23 cellular contexts compared by ENCODE assay signal in genomic region chr1:180182721-180183311, GRCh38. TPM values are rescaled to one million over a fixed set of nuclear protein-coding genes. Genes with fewer than 3 reads are reported as not detected.
DNase-seq lines count a peak whose midpoint lies in the region; ATAC-seq and TF ChIP-seq lines count a peak whose summit lies in the region.
"Had no signal": no experiment of that assay in that cellular context is flagged by ENCODE, and none has a peak within 500 bp of the region (broad histone marks: within the 10 kb centered on the region; RNA-seq: fewer than 3 reads in every experiment).

No MANE protein-coding gene starts in this region.

- peaks cover 15% of the 10 kb centered on the region for H3K36me3 Mint-ChIP-seq in chondrocyte (ENCODE audit: low read depth)
- peaks cover 4% of the 10 kb centered on the region for H3K36me3 Mint-ChIP-seq in stimulated activated effector memory CD8-positive, alpha-beta T cell treated with anti-CD3 and anti-CD28 coated beads, Interleukin-12 subunit alpha, Interleukin-12 subunit beta, amount 100 ng/mL, for 72 hours

- no peaks in the 10 kb centered on the region for H3K9me3 Mint-ChIP-seq in chondrocyte (ENCODE audit: low read depth)
- no peaks in the 10 kb centered on the region for H3K9me3 Mint-ChIP-seq in stimulated activated effector memory CD8-positive, alpha-beta T cell treated with anti-CD3 and anti-CD28 coated beads, Interleukin-12 subunit alpha, Interleukin-12 subunit beta, amount 100 ng/mL, for 72 hours
- H3K9me3 Mint-ChIP-seq: activated CD4-positive, alpha-beta T cell treated with anti-CD3 and anti-CD28 coated beads, Interleukin-2, amount 10 ng/mL, durations not matched to agents 24 days and 14 days; activated T-helper 17 cell treated with anti-CD3 and anti-CD28 coated beads, Interleukin-2, amount 50 U/mL, for 72 hours; dendritic cell treated with granulocyte-macrophage colony-stimulating factor and Interleukin-4, amounts not matched to agents 40 ng/mL and 50 ng/mL, for 4 days; memory B cell had no signal

- H3K27ac Mint-ChIP-seq in chondrocyte (ENCODE audit: unreplicated experiment) = no peak overlapping the region
- H3K27ac Mint-ChIP-seq in stimulated activated effector memory CD8-positive, alpha-beta T cell treated with anti-CD3 and anti-CD28 coated beads, Interleukin-12 subunit alpha, Interleukin-12 subunit beta, amount 100 ng/mL, for 72 hours = peak overlapping the region; percentile 64
- H3K27ac Mint-ChIP-seq: activated CD4-positive, alpha-beta T cell treated with anti-CD3 and anti-CD28 coated beads, Interleukin-2, amount 10 ng/mL, durations not matched to agents 24 days and 14 days; activated T-helper 17 cell treated with anti-CD3 and anti-CD28 coated beads, Interleukin-2, amount 50 U/mL, for 72 hours; B cell; dendritic cell treated with granulocyte-macrophage colony-stimulating factor and Interleukin-4, amounts not matched to agents 40 ng/mL and 50 ng/mL, for 4 days; memory B cell had no signal

- no peaks in the 10 kb centered on the region for H3K27me3 Mint-ChIP-seq in chondrocyte (ENCODE audit: low read depth)
- H3K27me3 Mint-ChIP-seq: activated CD4-positive, alpha-beta T cell treated with anti-CD3 and anti-CD28 coated beads, Interleukin-2, amount 10 ng/mL, durations not matched to agents 24 days and 14 days; activated T-helper 17 cell treated with anti-CD3 and anti-CD28 coated beads, Interleukin-2, amount 50 U/mL, for 72 hours; B cell; dendritic cell treated with granulocyte-macrophage colony-stimulating factor and Interleukin-4, amounts not matched to agents 40 ng/mL and 50 ng/mL, for 4 days; memory B cell had no signal

- peaks cover 7% of the 10 kb centered on the region for H3K4me1 Mint-ChIP-seq in chondrocyte (ENCODE audit: low read depth)
- no peaks in the 10 kb centered on the region for H3K4me1 Mint-ChIP-seq in stimulated activated effector memory CD8-positive, alpha-beta T cell treated with anti-CD3 and anti-CD28 coated beads, Interleukin-12 subunit alpha, Interleukin-12 subunit beta, amount 100 ng/mL, for 72 hours
- H3K4me1 Mint-ChIP-seq: activated CD4-positive, alpha-beta T cell treated with anti-CD3 and anti-CD28 coated beads, Interleukin-2, amount 10 ng/mL, durations not matched to agents 24 days and 14 days; activated T-helper 17 cell treated with anti-CD3 and anti-CD28 coated beads, Interleukin-2, amount 50 U/mL, for 72 hours; B cell; memory B cell had no signal

- no peak for TF ChIP-seq CTCF in chondrocyte (IDR thresholded peaks at IDR 0.05)

- no peak for ATAC-seq in stimulated activated effector memory CD8-positive, alpha-beta T cell treated with anti-CD3 and anti-CD28 coated beads, Interleukin-12 subunit alpha, Interleukin-12 subunit beta, amount 100 ng/mL, for 72 hours
- ATAC-seq in GM19324 (IDR thresholded peaks at IDR 0.05; ENCODE audit: low FRiP score, unreplicated experiment) = no peak
- ATAC-seq: activated T-helper 17 cell treated with anti-CD3 and anti-CD28 coated beads, Interleukin-2, amount 50 U/mL, for 72 hours had no signal

- H3K4me3 Mint-ChIP-seq in chondrocyte (ENCODE audit: unreplicated experiment) = no peak overlapping the region
- no peak overlapping the region for H3K4me3 Mint-ChIP-seq in stimulated activated effector memory CD8-positive, alpha-beta T cell treated with anti-CD3 and anti-CD28 coated beads, Interleukin-12 subunit alpha, Interleukin-12 subunit beta, amount 100 ng/mL, for 72 hours
- H3K4me3 Mint-ChIP-seq: activated CD4-positive, alpha-beta T cell treated with anti-CD3 and anti-CD28 coated beads, Interleukin-2, amount 10 ng/mL, durations not matched to agents 24 days and 14 days; activated T-helper 17 cell treated with anti-CD3 and anti-CD28 coated beads, Interleukin-2, amount 50 U/mL, for 72 hours; B cell; dendritic cell treated with granulocyte-macrophage colony-stimulating factor and Interleukin-4, amounts not matched to agents 40 ng/mL and 50 ng/mL, for 4 days; memory B cell had no signal

- DNase-seq in activated CD8-positive, alpha-beta memory T cell treated with anti-CD3 and anti-CD28 coated beads, Interleukin-2, amount 50 U/mL, for 4 hours = peak; percentile 10
- DNase-seq in activated CD8-positive, alpha-beta memory T cell treated with anti-CD3 and anti-CD28 coated beads for 24 hours = no peak
- peak; percentile 80 for DNase-seq in NCI-H2171 (lab: John Stamatoyannopoulos, UW)
- DNase-seq in chondrocyte (ENCODE audit: low spot score) = peak; percentile 75
- no peak for DNase-seq in stimulated activated effector memory CD8-positive, alpha-beta T cell treated with anti-CD3 and anti-CD28 coated beads, Interleukin-12 subunit alpha, Interleukin-12 subunit beta, amount 100 ng/mL, for 72 hours (ENCODE audit: low spot score in 2 of 2)
- no peak for DNase-seq in NOMO-1 treated with DMSO at 0.1 percent for 48 hours (lab: John Stamatoyannopoulos, UW; ENCODE audit: unreplicated experiment)
- DNase-seq in GM19238 (ENCODE audit: insufficient read length, low spot score) = no peak
- DNase-seq: 8988T; activated CD4-positive, alpha-beta T cell treated with anti-CD3 and anti-CD28 coated beads, Interleukin-2, amount 10 ng/mL, durations not matched to agents 24 days and 14 days; Caco-2; MG63; NCI-H345; SK-N-SH; stimulated activated CD4-positive, alpha-beta T cell treated with anti-CD3 and anti-CD28 coated beads, Interleukin-4, amount 100 ng/mL, for 4 hours; stomach had no signal

RNA-seq across cellular contexts. Expression of gene QSOX1, which starts 28.1 kb away (rescaled TPM):
- 152 to 232 TPM (median 222 TPM) in 3 replicates for total RNA-seq in chondrocyte

RNA-seq across cellular contexts. Expression of gene LHX4, which starts 47.2 kb away (rescaled TPM):
- 0.12 to 0.53 TPM (median 0.13 TPM) in 3 replicates for total RNA-seq in chondrocyte
- total RNA-seq: activated CD4-positive, alpha-beta T cell treated with anti-CD3 and anti-CD28 coated beads, Interleukin-2, amount 10 ng/mL, durations not matched to agents 24 days and 14 days; B cell; breast epithelium; T-helper 2 cell treated with Interferon-gamma antibody and Interleukin-4, amounts not matched to agents 100 ng/mL and 5 ng/mL, for 36 hours; tibial nerve had no signal

Comparison
In these comparisons a context has a peak if more than half of its experiments do, and no peak if none do; other contexts are left out.
1. DNase-seq: peak in activated CD8-positive, alpha-beta memory T cell treated with anti-CD3 and anti-CD28 coated beads, Interleukin-2, amount 50 U/mL, for 4 hours (single experiment), NCI-H2171 (single experiment) and chondrocyte (single experiment); none in activated CD8-positive, alpha-beta memory T cell treated with anti-CD3 and anti-CD28 coated beads for 24 hours (single experiment), stimulated activated effector memory CD8-positive, alpha-beta T cell treated with anti-CD3 and anti-CD28 coated beads, Interleukin-12 subunit alpha, Interleukin-12 subunit beta, amount 100 ng/mL, for 72 hours (0 of 2), NOMO-1 treated with DMSO at 0.1 percent for 48 hours (single experiment) and GM19238 (single experiment).